In the genomic region with DNA sequence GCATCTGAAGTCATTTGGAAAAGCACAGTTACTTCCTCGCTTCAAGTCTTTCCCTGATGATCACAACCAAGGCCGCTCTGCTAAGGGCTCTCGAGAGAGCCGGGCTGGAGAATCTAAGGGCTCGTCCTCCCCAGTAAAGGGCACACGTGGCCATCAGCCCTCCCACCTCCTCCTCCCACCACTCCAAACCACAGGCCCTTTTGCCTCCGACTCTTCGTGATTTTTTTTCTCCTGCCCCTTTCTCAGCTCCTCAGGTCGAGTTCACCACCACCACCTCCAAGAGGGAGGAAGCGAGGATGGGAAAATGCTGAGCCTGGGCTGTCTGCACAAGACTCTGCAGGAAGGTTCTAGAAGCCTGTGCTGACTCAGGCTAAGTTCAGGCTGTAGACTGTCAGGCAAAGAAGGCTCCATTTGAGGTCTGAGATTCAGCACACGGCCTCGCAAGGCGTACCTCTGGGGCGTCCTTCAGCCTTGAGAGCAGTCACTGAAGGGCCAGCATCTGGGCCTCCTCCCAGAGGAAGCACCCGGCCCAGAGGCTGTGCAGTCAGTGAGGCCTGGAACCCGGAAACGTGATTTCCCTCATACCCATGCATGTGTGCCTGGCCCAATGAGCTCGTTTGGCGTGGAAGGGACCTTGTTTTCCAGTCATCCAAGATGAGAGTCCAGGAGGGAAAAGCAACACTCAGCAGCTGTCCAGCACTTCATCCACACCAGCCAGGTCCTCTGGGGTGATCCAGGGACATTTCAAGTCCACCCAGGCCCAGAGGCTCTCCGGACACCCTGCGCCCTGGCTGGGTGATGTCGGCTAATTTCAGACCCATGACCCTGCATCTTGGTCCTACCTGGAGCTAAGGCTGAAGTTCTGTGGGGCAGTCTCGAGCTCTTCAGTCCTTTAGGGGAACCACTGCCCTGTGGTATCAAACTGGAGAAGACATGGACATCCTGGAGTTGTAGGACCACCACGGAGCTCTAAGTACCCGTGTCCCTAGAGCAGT, we compare ENCODE assay signal across 21 cellular contexts.
DNase-seq lines count a peak whose midpoint lies in the region; ATAC-seq and TF ChIP-seq lines count a peak whose summit lies in the region.
"Had no signal": no experiment of that assay in that cellular context is flagged by ENCODE, and none has a peak within 500 bp of the region (broad histone marks: within the 10 kb centered on the region; RNA-seq: fewer than 3 reads in every experiment).

No MANE protein-coding gene starts in this region.

- POLR2A ChIA-PET in Panc1 (lab: Charles Lee): no interaction called here

- H3K27me3 ChIP-seq in Panc1 (ENCODE audit: control insufficient read depth, insufficient read depth, low read length): no peaks in the 10 kb centered on the region
- no peaks in the 10 kb centered on the region for H3K27me3 ChIP-seq in left lung
- no peaks in the 10 kb centered on the region for H3K27me3 ChIP-seq in suprapubic skin
- H3K27me3 ChIP-seq in vagina: no peaks in the 10 kb centered on the region
- H3K27me3 ChIP-seq: hepatocyte, pancreas, tibial nerve had no signal

- intact Hi-C loops in Panc1 (cut with micrococcal nuclease; ENCODE audit: unreplicated experiment): no loop called here
- intact Hi-C loops in left lung (cut with DNase I): no loop called here
- intact Hi-C loops in vagina (cut with DNase I): no loop called here

- TF ChIP-seq CTCF in Panc1 (IDR thresholded peaks at IDR 0.05): no peak
- TF ChIP-seq CTCF in left lung (IDR thresholded peaks at IDR 0.05): no peak
- TF ChIP-seq CTCF in suprapubic skin (IDR thresholded peaks at IDR 0.05): no peak
- no peak for TF ChIP-seq CTCF in vagina (IDR thresholded peaks at IDR 0.05)

- H3K4me1 ChIP-seq in Panc1 (ENCODE audit: control insufficient read depth, insufficient read depth, low read length) (no peaks in the 10 kb centered on the region; the same call in 1 of the 2 replicates), left lung (no peaks in the 10 kb centered on the region), suprapubic skin (no peaks in the 10 kb centered on the region), vagina (no peaks in the 10 kb centered on the region)
- H3K4me1 ChIP-seq: pancreas had no signal

- H3K4me3 ChIP-seq in Panc1 (ENCODE audit: low read depth in 2 of 2, low read length in 2 of 2) (no peak overlapping the region), left lung (no peak overlapping the region), suprapubic skin (no peak overlapping the region), vagina (no peak overlapping the region)
- H3K4me3 ChIP-seq: hepatocyte, pancreas, tibial nerve had no signal

- TF ChIP-seq EP300 in suprapubic skin (IDR thresholded peaks at IDR 0.05): no peak

- ATAC-seq in Panc1 (no peak), left lung (no peak)
- ATAC-seq: pancreas; stimulated activated naive B cell treated with anti-CD40 and anti-IgM and Interleukin-4, amounts not matched to agents 10 μg/mL and 1 μg/mL and 100 μg/mL, for 72 hours had no signal

- TF ChIP-seq POLR2A in suprapubic skin (IDR thresholded peaks at IDR 0.05) (no peak), vagina (IDR thresholded peaks at IDR 0.05) (no peak)

- H3K27ac ChIP-seq in Panc1 (ENCODE audit: low read length) (peak overlapping the region; percentile 57; the same call in 1 of the 2 replicates), left lung (no peak overlapping the region), suprapubic skin (no peak overlapping the region), vagina (no peak overlapping the region)
- H3K27ac ChIP-seq: hepatocyte, pancreas, RWPE1, tibial nerve had no signal

- 90% methylated on average over 14 of the region's 25 CpGs for WGBS in suprapubic skin

- in situ Hi-C loops in Panc1 (cut with HindIII; ENCODE audit: low pct_unique_long_range_greater_than_20kb, low sequenced_read_pairs): no loop called here

- BruUV-seq in Panc1 (replicated peaks; lab: Mats Ljungman, UMichigan): no TSS peak

- H3K9me3 ChIP-seq in Panc1 (ENCODE audit: control insufficient read depth, insufficient read depth, low read depth, low read length): no peaks in the 10 kb centered on the region
- no peaks in the 10 kb centered on the region for H3K9me3 ChIP-seq in left lung
- no peaks in the 10 kb centered on the region for H3K9me3 ChIP-seq in suprapubic skin
- no peaks in the 10 kb centered on the region for H3K9me3 ChIP-seq in vagina
- H3K9me3 ChIP-seq: pancreas, tibial nerve had no signal

- CTCF ChIA-PET in Panc1 (lab: Charles Lee): no interaction called here

- peak; percentile 21 for DNase-seq in activated CD4-positive, CD25-positive, alpha-beta regulatory T cell treated with anti-CD3 and anti-CD28 coated beads, Interleukin-2, amount 50 U/mL, for 72 hours
- DNase-seq in activated CD4-positive, CD25-positive, alpha-beta regulatory T cell (lab: John Stamatoyannopoulos, UW): no peak
- DNase-seq in Panc1 (ENCODE audit: low read depth, low spot score) (no peak), left lung (peak; percentile 15 to 26), suprapubic skin (ENCODE audit: low spot score in 2 of 2) (peak; percentile 50 to 71), DMS153 treated with DMSO at 0.1 percent for 48 hours (lab: John Stamatoyannopoulos, UW; ENCODE audit: unreplicated experiment) (no peak), A172 (ENCODE audit: low spot score) (no peak), vagina (ENCODE audit: extremely low spot score in 2 of 2) (no peak)
- DNase-seq: 8988T; foreskin fibroblast; HCEC 1CT; Karpas-422; naive B cell; NCI-H1092; NCI-H2081; NCI-H446 treated with DMSO at 0.1 percent for 48 hours; stimulated activated naive B cell treated with anti-CD40 and anti-IgM and Interleukin-4, amounts not matched to agents 10 μg/mL and 1 μg/mL and 100 μg/mL, for 72 hours had no signal

- H3K36me3 ChIP-seq in Panc1 (ENCODE audit: control insufficient read depth, insufficient read depth, low read length) (no peaks in the 10 kb centered on the region), left lung (peaks cover 0 to 10% of the 10 kb centered on the region in 2 donors), suprapubic skin (peaks cover 5% of the 10 kb centered on the region), vagina (no peaks in the 10 kb centered on the region)
- H3K36me3 ChIP-seq: pancreas had no signal

Comparison
In these comparisons a context has a peak if more than half of its experiments do, and no peak if none do; other contexts are left out.
1. DNase-seq: peak in activated CD4-positive, CD25-positive, alpha-beta regulatory T cell treated with anti-CD3 and anti-CD28 coated beads, Interleukin-2, amount 50 U/mL, for 72 hours (single experiment), left lung (2 of 2) and suprapubic skin (2 of 2); none in activated CD4-positive, CD25-positive, alpha-beta regulatory T cell (0 of 4), Panc1 (single experiment), DMS153 treated with DMSO at 0.1 percent for 48 hours (single experiment), A172 (single experiment) and vagina (0 of 2).